12 cellular contexts compared by ENCODE assay signal in the genomic region with DNA sequence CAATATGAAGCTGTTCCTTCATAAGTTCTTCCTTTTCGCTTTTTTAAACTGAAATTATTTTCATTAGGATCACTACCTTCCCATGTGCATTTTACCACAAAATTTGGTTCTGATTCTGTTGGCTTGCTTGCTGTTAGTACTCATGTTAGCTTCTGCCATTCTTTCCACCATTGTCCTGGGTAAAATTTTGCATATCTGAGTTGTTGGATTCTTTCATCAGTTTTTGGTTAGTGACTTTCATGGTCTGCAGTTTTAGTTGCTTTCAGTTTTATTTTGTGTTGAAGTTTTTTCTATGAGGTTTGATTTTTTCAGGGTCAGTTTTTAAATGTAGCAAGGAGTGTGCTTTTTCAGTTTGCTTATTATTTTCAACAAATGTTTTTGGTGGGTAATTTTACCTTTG.
DNase-seq lines count a peak whose midpoint lies in the region; ATAC-seq and TF ChIP-seq lines count a peak whose summit lies in the region.
"Had no signal": no experiment of that assay in that cellular context is flagged by ENCODE, and none has a peak within 500 bp of the region (broad histone marks: within the 10 kb centered on the region; RNA-seq: fewer than 3 reads in every experiment).

No MANE protein-coding gene starts in this region.

- peaks cover 28% of the 10 kb centered on the region for H3K36me3 Mint-ChIP-seq in activated CD4-positive, alpha-beta T cell treated with anti-CD3 and anti-CD28 coated beads, Interleukin-2, amount 10 ng/mL, durations not matched to agents 24 days and 14 days (ENCODE audit: low read depth)
- peaks cover 28% of the 10 kb centered on the region for H3K36me3 Mint-ChIP-seq in activated B cell treated with CpG ODN at 0.5 μM for 24 hours (ENCODE audit: low read depth)

- no peak overlapping the region for H3K4me3 ChIP-seq in gastroesophageal sphincter
- H3K4me3 ChIP-seq in subcutaneous abdominal adipose tissue (ENCODE audit: low read depth in 1 of 5, low read length in 5 of 5), result peak overlapping the region in 2 of 5 donors; percentile 16 to 50

- no peak for TF ChIP-seq POLR2A in gastroesophageal sphincter (IDR thresholded peaks at IDR 0.05)

- H3K4me1 ChIP-seq in gastroesophageal sphincter (peaks cover 29 to 100% (median 86%) of the 10 kb centered on the region in 3 donors), subcutaneous abdominal adipose tissue (ENCODE audit: control insufficient read depth in 5 of 5, insufficient read depth in 5 of 5, low read length in 5 of 5) (peaks cover 18 to 92% (median 84%) of the 10 kb centered on the region in 5 donors)

- no peak for TF ChIP-seq EP300 in gastroesophageal sphincter (IDR thresholded peaks at IDR 0.05)

- no peak for TF ChIP-seq CTCF in activated B cell treated with CpG ODN at 0.5 μM for 24 hours (IDR thresholded peaks at IDR 0.05)
- no peak for TF ChIP-seq CTCF in gastroesophageal sphincter (IDR thresholded peaks at IDR 0.05)

- intact Hi-C loops in activated CD4-positive, alpha-beta T cell treated with anti-CD3 and anti-CD28 coated beads, Interleukin-2, amount 10 ng/mL, durations not matched to agents 24 days and 14 days (cut with micrococcal nuclease), result no loop called here
- intact Hi-C loops in activated B cell treated with CpG ODN at 0.5 μM for 24 hours (cut with micrococcal nuclease), result no loop called here

- CTCF ChIA-PET in activated B cell treated with CpG ODN at 0.5 μM for 24 hours (lab: Charles Lee), result interaction anchor here (1.2 kb wide), 1 partner anchor 191 kb away, joined by 3 read pairs; no protein-coding TSS in a partner anchor

- H3K27me3 ChIP-seq in gastroesophageal sphincter (no peaks in the 10 kb centered on the region), subcutaneous abdominal adipose tissue (ENCODE audit: control insufficient read depth in 5 of 5, insufficient read depth in 4 of 5, low read length in 5 of 5) (no peaks in the 10 kb centered on the region)

- WGBS in gastroesophageal sphincter (ENCODE audit: low coverage in 1 of 2), 2 donors, result 100% methylated on average over 1 of the region's 1 CpG

- DNase-seq in activated CD4-positive, alpha-beta T cell treated with anti-CD3 and anti-CD28 coated beads, Interleukin-2, amount 10 ng/mL, durations not matched to agents 24 days and 14 days, result peak; percentile 56
- no peak for DNase-seq in activated CD4-positive, alpha-beta T cell treated with anti-CD3 and anti-CD28 coated beads for 4 hours
- DNase-seq in activated B cell treated with CpG ODN at 0.5 μM for 24 hours (no peak), 8988T (no peak)
- DNase-seq: ACHN; GOT3; NCI-H187 treated with DMSO at 0.1 percent for 48 hours; stimulated activated CD4-positive, alpha-beta T cell treated with anti-CD3 and anti-CD28 coated beads, Interleukin-4, amount 100 ng/mL, for 4 hours had no signal

- H3K4me1 Mint-ChIP-seq in activated CD4-positive, alpha-beta T cell treated with anti-CD3 and anti-CD28 coated beads, Interleukin-2, amount 10 ng/mL, durations not matched to agents 24 days and 14 days, result peaks cover 79% of the 10 kb centered on the region
- H3K4me1 Mint-ChIP-seq in activated B cell treated with CpG ODN at 0.5 μM for 24 hours, result peaks cover 98% of the 10 kb centered on the region

- H3K27ac Mint-ChIP-seq in activated CD4-positive, alpha-beta T cell treated with anti-CD3 and anti-CD28 coated beads, Interleukin-2, amount 10 ng/mL, durations not matched to agents 24 days and 14 days, result peak overlapping the region; percentile 88
- peak overlapping the region; percentile 51 for H3K27ac Mint-ChIP-seq in activated B cell treated with CpG ODN at 0.5 μM for 24 hours

- POLR2A ChIA-PET in activated B cell treated with CpG ODN at 0.5 μM for 24 hours (lab: Charles Lee), result interaction anchor here (0.7 to 1.9 kb wide), 4 partner anchors 16 to 71 kb away, joined by 3 to 8 read pairs (median 5); no protein-coding TSS in a partner anchor

- peak overlapping the region; percentile 66 for H3K4me3 Mint-ChIP-seq in activated CD4-positive, alpha-beta T cell treated with anti-CD3 and anti-CD28 coated beads, Interleukin-2, amount 10 ng/mL, durations not matched to agents 24 days and 14 days
- peak overlapping the region; percentile 33 for H3K4me3 Mint-ChIP-seq in activated B cell treated with CpG ODN at 0.5 μM for 24 hours

- H3K27me3 Mint-ChIP-seq in activated CD4-positive, alpha-beta T cell treated with anti-CD3 and anti-CD28 coated beads, Interleukin-2, amount 10 ng/mL, durations not matched to agents 24 days and 14 days, result no peaks in the 10 kb centered on the region
- no peaks in the 10 kb centered on the region for H3K27me3 Mint-ChIP-seq in activated B cell treated with CpG ODN at 0.5 μM for 24 hours

- H3K36me3 ChIP-seq in gastroesophageal sphincter, result no peaks in the 10 kb centered on the region
- no peaks in the 10 kb centered on the region for H3K36me3 ChIP-seq in subcutaneous abdominal adipose tissue (ENCODE audit: control insufficient read depth in 5 of 5, insufficient read depth in 5 of 5, low read length in 5 of 5)

- no peaks in the 10 kb centered on the region for H3K9me3 Mint-ChIP-seq in activated CD4-positive, alpha-beta T cell treated with anti-CD3 and anti-CD28 coated beads, Interleukin-2, amount 10 ng/mL, durations not matched to agents 24 days and 14 days
- no peaks in the 10 kb centered on the region for H3K9me3 Mint-ChIP-seq in activated B cell treated with CpG ODN at 0.5 μM for 24 hours

- ATAC-seq in activated B cell treated with CpG ODN at 0.5 μM for 24 hours (ENCODE audit: low read depth) (no peak), gastroesophageal sphincter (no peak), GM21737 (IDR thresholded peaks at IDR 0.05; ENCODE audit: unreplicated experiment) (no peak), GM21390 (IDR thresholded peaks at IDR 0.05; ENCODE audit: unreplicated experiment) (no peak)

- H3K27ac ChIP-seq in gastroesophageal sphincter, result peak overlapping the region in 3 of 4 donors; percentile 84 to 90 (median 85)
- H3K27ac ChIP-seq in subcutaneous abdominal adipose tissue (ENCODE audit: low read depth, low read length), result peak overlapping the region; percentile 56

- peak overlapping the region in 3 of 5 donors; percentile 32 to 45 (median 37) for H3K9ac ChIP-seq in subcutaneous abdominal adipose tissue (ENCODE audit: low read length in 5 of 5)

- no peaks in the 10 kb centered on the region for H3K9me3 ChIP-seq in gastroesophageal sphincter
- H3K9me3 ChIP-seq in subcutaneous abdominal adipose tissue (ENCODE audit: control insufficient read depth in 5 of 5, low read length in 5 of 5), result no peaks in the 10 kb centered on the region
